Comparison of ENCODE assay signal across 14 cellular contexts in genomic region chr9:126842977-126843799, GRCh38. TPM values are rescaled to one million over a fixed set of nuclear protein-coding genes. Genes with fewer than 3 reads are reported as not detected.
DNase-seq lines count a peak whose midpoint lies in the region; ATAC-seq and TF ChIP-seq lines count a peak whose summit lies in the region.
"Had no signal": no experiment of that assay in that cellular context is flagged by ENCODE, and none has a peak within 500 bp of the region (broad histone marks: within the 10 kb centered on the region; RNA-seq: fewer than 3 reads in every experiment).

No MANE protein-coding gene starts in this region.

- peaks cover 2% of the 10 kb centered on the region for H3K36me3 Mint-ChIP-seq in activated CD8-positive, alpha-beta T cell treated with anti-CD3 and anti-CD28 coated beads for 36 hours (ENCODE audit: low read depth)
- no peaks in the 10 kb centered on the region for H3K36me3 Mint-ChIP-seq in activated CD8-positive, alpha-beta T cell treated with anti-CD3 and anti-CD28 coated beads, Interleukin-2, amount 10 ng/mL, durations not matched to agents 7 days and 5 days (ENCODE audit: low read depth)
- no peaks in the 10 kb centered on the region for H3K36me3 Mint-ChIP-seq in WTC11

- no peaks in the 10 kb centered on the region for H3K9me3 Mint-ChIP-seq in activated CD8-positive, alpha-beta T cell treated with anti-CD3 and anti-CD28 coated beads for 36 hours
- H3K9me3 Mint-ChIP-seq in activated CD8-positive, alpha-beta T cell treated with anti-CD3 and anti-CD28 coated beads, Interleukin-2, amount 10 ng/mL, durations not matched to agents 7 days and 5 days (ENCODE audit: insufficient read depth) = no peaks in the 10 kb centered on the region
- no peaks in the 10 kb centered on the region for H3K9me3 Mint-ChIP-seq in WTC11
- H3K9me3 Mint-ChIP-seq: activated CD4-positive, alpha-beta T cell treated with anti-CD3 and anti-CD28 coated beads, Interleukin-2, amount 10 ng/mL, durations not matched to agents 24 days and 14 days had no signal

- H3K27ac Mint-ChIP-seq in activated CD8-positive, alpha-beta T cell treated with anti-CD3 and anti-CD28 coated beads for 36 hours = no peak overlapping the region
- H3K27ac Mint-ChIP-seq in activated CD8-positive, alpha-beta T cell treated with anti-CD3 and anti-CD28 coated beads, Interleukin-2, amount 10 ng/mL, durations not matched to agents 7 days and 5 days = no peak overlapping the region
- peak overlapping the region; percentile 40; the same call in 1 of the 2 replicates for H3K27ac Mint-ChIP-seq in WTC11
- H3K27ac Mint-ChIP-seq: activated CD4-positive, alpha-beta T cell treated with anti-CD3 and anti-CD28 coated beads, Interleukin-2, amount 10 ng/mL, durations not matched to agents 24 days and 14 days had no signal

- DNase-seq in activated CD8-positive, alpha-beta T cell treated with anti-CD3 and anti-CD28 coated beads for 36 hours = peak; percentile 20
- DNase-seq in activated CD8-positive, alpha-beta T cell treated with anti-CD3 and anti-CD28 coated beads, Interleukin-2, amount 10 ng/mL, durations not matched to agents 7 days and 5 days = no peak
- DNase-seq in WTC11 (ENCODE audit: low spot score) = no peak
- peak in 37 of 49 donors; percentile 24 to 78 (median 55) for DNase-seq in substantia nigra (lab: John Stamatoyannopoulos, UW)
- no peak for DNase-seq in activated CD8-positive, alpha-beta memory T cell treated with anti-CD3 and anti-CD28 coated beads, Interleukin-2, amount 50 U/mL, for 4 hours
- no peak for DNase-seq in dedifferentiated amniotic fluid mesenchymal stem cell (ENCODE audit: extremely low spot score)
- DNase-seq: activated CD4-positive, alpha-beta T cell treated with anti-CD3 and anti-CD28 coated beads, Interleukin-2, amount 10 ng/mL, durations not matched to agents 24 days and 14 days; activated naive CD4-positive, alpha-beta T cell; colonic mucosa; DMS53; NCI-H345 had no signal

- peaks cover 25% of the 10 kb centered on the region for H3K4me1 Mint-ChIP-seq in activated CD8-positive, alpha-beta T cell treated with anti-CD3 and anti-CD28 coated beads for 36 hours (ENCODE audit: low read depth)
- peaks cover 7% of the 10 kb centered on the region for H3K4me1 Mint-ChIP-seq in activated CD8-positive, alpha-beta T cell treated with anti-CD3 and anti-CD28 coated beads, Interleukin-2, amount 10 ng/mL, durations not matched to agents 7 days and 5 days (ENCODE audit: low read depth)
- 0 out of 2 replicates have a peak, but pooled peaks cover 3% of the 10 kb centered on the region for H3K4me1 Mint-ChIP-seq in WTC11

- no peaks in the 10 kb centered on the region for H3K27me3 Mint-ChIP-seq in activated CD8-positive, alpha-beta T cell treated with anti-CD3 and anti-CD28 coated beads for 36 hours
- H3K27me3 Mint-ChIP-seq in activated CD8-positive, alpha-beta T cell treated with anti-CD3 and anti-CD28 coated beads, Interleukin-2, amount 10 ng/mL, durations not matched to agents 7 days and 5 days (ENCODE audit: low read depth) = no peaks in the 10 kb centered on the region
- no peaks in the 10 kb centered on the region; the same call in 1 of the 2 replicates for H3K27me3 Mint-ChIP-seq in WTC11 (ENCODE audit: low read depth)

- CTCF ChIA-PET in activated CD8-positive, alpha-beta T cell treated with anti-CD3 and anti-CD28 coated beads for 36 hours (lab: Charles Lee) = interaction anchor here (0.9 to 3.0 kb wide), 4 partner anchors 15 to 137 kb away, joined by 3 to 16 read pairs (median 3); no protein-coding TSS in a partner anchor
- CTCF ChIA-PET in activated CD8-positive, alpha-beta T cell treated with anti-CD3 and anti-CD28 coated beads, Interleukin-2, amount 10 ng/mL, durations not matched to agents 7 days and 5 days (lab: Charles Lee) = interaction anchor here (1.0 to 2.7 kb wide), 3 partner anchors 16 to 137 kb away, joined by 3 to 8 read pairs (median 5); no protein-coding TSS in a partner anchor
- CTCF ChIA-PET in WTC11 (lab: Charles Lee) = interaction anchor here (0.7 kb wide), 1 partner anchor 66 kb away, joined by 3 read pairs; no protein-coding TSS in a partner anchor

- POLR2A ChIA-PET in activated CD8-positive, alpha-beta T cell treated with anti-CD3 and anti-CD28 coated beads for 36 hours (lab: Charles Lee) = interaction anchor here (0.8 to 1.9 kb wide), 2 partner anchors 20 to 476 kb away, joined by 3 to 4 read pairs; no protein-coding TSS in a partner anchor
- POLR2A ChIA-PET in activated CD8-positive, alpha-beta T cell treated with anti-CD3 and anti-CD28 coated beads, Interleukin-2, amount 10 ng/mL, durations not matched to agents 7 days and 5 days (lab: Charles Lee) = interaction anchor here (1.3 kb wide), 1 partner anchor 38 kb away, joined by 5 read pairs; the partner anchor contains the start of gene ZBTB43
- POLR2A ChIA-PET in WTC11 (lab: Charles Lee) = no interaction called here

- intact Hi-C loops in activated CD8-positive, alpha-beta T cell treated with anti-CD3 and anti-CD28 coated beads for 36 hours (cut with micrococcal nuclease) = no loop called here

- no peak for TF ChIP-seq CTCF in activated CD8-positive, alpha-beta T cell treated with anti-CD3 and anti-CD28 coated beads for 36 hours (IDR thresholded peaks at IDR 0.05)
- no peak for TF ChIP-seq CTCF in WTC11 (IDR thresholded peaks at IDR 0.05)

- H3K4me3 Mint-ChIP-seq in activated CD8-positive, alpha-beta T cell treated with anti-CD3 and anti-CD28 coated beads for 36 hours = no peak overlapping the region
- H3K4me3 Mint-ChIP-seq in activated CD8-positive, alpha-beta T cell treated with anti-CD3 and anti-CD28 coated beads, Interleukin-2, amount 10 ng/mL, durations not matched to agents 7 days and 5 days = no peak overlapping the region
- H3K4me3 Mint-ChIP-seq in WTC11 = no peak overlapping the region
- H3K4me3 Mint-ChIP-seq: activated CD4-positive, alpha-beta T cell treated with anti-CD3 and anti-CD28 coated beads, Interleukin-2, amount 10 ng/mL, durations not matched to agents 24 days and 14 days had no signal

- peak overlapping the region; percentile 78 for H3K27ac ChIP-seq in layer of hippocampus (ENCODE audit: low read depth, low read length)
- H3K27ac ChIP-seq in substantia nigra (ENCODE audit: low read depth, low read length, poor library complexity, severe bottlenecking) = peak overlapping the region; percentile 84
- H3K27ac ChIP-seq: colonic mucosa, thoracic aorta had no signal

- no peaks in the 10 kb centered on the region for H3K27me3 ChIP-seq in layer of hippocampus (ENCODE audit: control insufficient read depth, insufficient read depth, low read length)
- H3K27me3 ChIP-seq: colonic mucosa had no signal

- ATAC-seq in activated CD8-positive, alpha-beta T cell treated with anti-CD3 and anti-CD28 coated beads for 36 hours = peak; percentile 48
- ATAC-seq in activated CD8-positive, alpha-beta T cell treated with anti-CD3 and anti-CD28 coated beads, Interleukin-2, amount 10 ng/mL, durations not matched to agents 7 days and 5 days = no peak
- ATAC-seq in WTC11 = no peak
- no peak for ATAC-seq in HG02852 (IDR thresholded peaks at IDR 0.05; ENCODE audit: unreplicated experiment)

TF ChIP-seq in WTC11, 78 proteins besides CTCF, POLR2A, EP300 and RAD21 (continues in another document):
- TF ChIP-seq USF2 (CRISPR knock-in tag; IDR thresholded peaks at IDR 0.05) (no peak), TEAD1 (CRISPR knock-in tag; IDR thresholded peaks at IDR 0.05) (no peak), RELA (CRISPR knock-in tag; IDR thresholded peaks at IDR 0.05; ENCODE audit: borderline replicate concordance) (no peak), FOXP1 (CRISPR knock-in tag; IDR thresholded peaks at IDR 0.05; ENCODE audit: borderline replicate concordance) (no peak), ERG (CRISPR knock-in tag; IDR thresholded peaks at IDR 0.05) (no peak), NFATC4 (CRISPR knock-in tag; IDR thresholded peaks at IDR 0.05) (no peak), CREM (CRISPR knock-in tag; IDR thresholded peaks at IDR 0.05) (no peak), NR2C2 (CRISPR knock-in tag; IDR thresholded peaks at IDR 0.05) (no peak)

RNA-seq across cellular contexts. Expression of gene ZBTB34, which starts 17.3 kb away (rescaled TPM):
- 1 to 10 TPM; 4.6 to 4.7 TPM for total RNA-seq in activated CD8-positive, alpha-beta T cell treated with anti-CD3 and anti-CD28 coated beads for 36 hours
- 1 to 10 TPM; 7.7 to 8.1 TPM for total RNA-seq in activated CD8-positive, alpha-beta T cell treated with anti-CD3 and anti-CD28 coated beads, Interleukin-2, amount 10 ng/mL, durations not matched to agents 7 days and 5 days
- 15.9 to 18.4 TPM (median 16.9 TPM) in 3 replicates for total RNA-seq in WTC11 (2021)

RNA-seq across cellular contexts. Expression of gene ZBTB43, which starts 38.3 kb away (rescaled TPM):
- 10 to 100 TPM; 14.3 to 21.1 TPM for total RNA-seq in activated CD8-positive, alpha-beta T cell treated with anti-CD3 and anti-CD28 coated beads for 36 hours
- total RNA-seq in activated CD8-positive, alpha-beta T cell treated with anti-CD3 and anti-CD28 coated beads, Interleukin-2, amount 10 ng/mL, durations not matched to agents 7 days and 5 days = 10 to 100 TPM; 13.6 to 19.1 TPM
- total RNA-seq in WTC11 (2021) = 13.6 to 23.8 TPM (median 14.7 TPM) in 3 replicates

Comparison
In these comparisons a context has a peak if more than half of its experiments do, and no peak if none do; other contexts are left out.
1. DNase-seq: peak in activated CD8-positive, alpha-beta T cell treated with anti-CD3 and anti-CD28 coated beads for 36 hours (single experiment) and substantia nigra (37 of 49); none in activated CD8-positive, alpha-beta T cell treated with anti-CD3 and anti-CD28 coated beads, Interleukin-2, amount 10 ng/mL, durations not matched to agents 7 days and 5 days (single experiment), WTC11 (single experiment), activated CD8-positive, alpha-beta memory T cell treated with anti-CD3 and anti-CD28 coated beads, Interleukin-2, amount 50 U/mL, for 4 hours (single experiment) and dedifferentiated amniotic fluid mesenchymal stem cell (single experiment).